ENCODE assay signal across 7 cellular contexts in the genomic region with DNA sequence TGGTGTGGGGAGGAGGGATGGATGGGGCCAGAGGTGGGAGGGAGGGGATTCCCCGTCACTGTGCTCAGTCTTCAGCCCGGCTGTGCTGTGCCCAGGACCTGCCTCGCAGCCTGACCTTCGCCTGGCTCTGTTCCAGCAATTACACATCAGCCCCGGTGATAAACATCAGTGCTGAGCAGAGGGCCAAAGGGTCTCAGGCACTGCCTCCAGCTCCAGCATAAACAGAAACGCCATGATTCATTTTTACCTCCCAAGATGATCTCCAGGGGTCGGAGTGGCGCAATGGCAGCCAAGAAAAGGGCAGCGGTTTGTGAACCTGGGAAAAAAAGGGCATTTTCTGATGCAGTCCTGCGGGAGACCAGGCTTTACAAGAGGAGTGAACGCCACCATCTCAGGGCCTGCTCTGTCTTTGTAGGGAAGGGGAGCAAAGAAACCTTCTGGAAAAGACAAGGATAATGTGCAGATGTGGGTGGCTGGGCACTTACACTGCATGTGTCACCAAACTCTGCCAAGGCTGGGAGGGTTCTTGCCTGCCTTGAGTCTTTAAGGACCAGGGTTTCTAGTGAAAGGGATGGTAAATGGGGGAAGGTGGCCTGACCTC. TPM values are rescaled to one million over a fixed set of nuclear protein-coding genes. Genes with fewer than 3 reads are reported as not detected.
DNase-seq lines count a peak whose midpoint lies in the region; ATAC-seq and TF ChIP-seq lines count a peak whose summit lies in the region.

No MANE protein-coding gene starts in this region.

- CTCF ChIA-PET in WTC11 (lab: Charles Lee): interaction anchor here (0.6 to 3.1 kb wide), 3 partner anchors 21 to 30 kb away, joined by 3 to 15 read pairs (median 3); a partner anchor contains a TSS

- H3K4me3 Mint-ChIP-seq in WTC11: no peak overlapping the region

- H3K4me1 ChIP-seq in stomach smooth muscle (ENCODE audit: control insufficient read depth, insufficient read depth, low read length): peaks cover 92% of the 10 kb centered on the region

- peak overlapping the region; percentile 47 to 58 for H3K9ac ChIP-seq in stomach smooth muscle (ENCODE audit: low read length in 2 of 2)

- H3K4me1 Mint-ChIP-seq in WTC11: peaks cover 12% of the 10 kb centered on the region

- POLR2A ChIA-PET in WTC11 (lab: Charles Lee): no interaction called here

- no peaks in the 10 kb centered on the region for H3K9me3 Mint-ChIP-seq in WTC11

- H3K27me3 ChIP-seq in kidney epithelial cell (ENCODE audit: control insufficient read depth, insufficient read depth, low read length): no peaks in the 10 kb centered on the region
- no peaks in the 10 kb centered on the region for H3K27me3 ChIP-seq in stomach smooth muscle (ENCODE audit: control insufficient read depth in 1 of 2, insufficient read depth in 2 of 2, low read length in 2 of 2)

- H3K27me3 Mint-ChIP-seq in WTC11 (ENCODE audit: low read depth): no peaks in the 10 kb centered on the region; the same call in 1 of the 2 replicates

- TF ChIP-seq CTCF in WTC11 (IDR thresholded peaks at IDR 0.05) (no peak), kidney epithelial cell (IDR thresholded peaks at IDR 0.05; ENCODE audit: insufficient read depth, low read length, poor library complexity, severe bottlenecking) (no peak)

- H3K4me3 ChIP-seq in kidney epithelial cell (ENCODE audit: low read depth, low read length): no peak overlapping the region
- peak overlapping the region; percentile 15 to 54 for H3K4me3 ChIP-seq in stomach smooth muscle (ENCODE audit: low read length in 2 of 2)

- H3K9me3 ChIP-seq in stomach smooth muscle (ENCODE audit: control insufficient read depth in 2 of 2, low read length in 2 of 2): no peaks in the 10 kb centered on the region

- H3K27ac Mint-ChIP-seq in WTC11: peak overlapping the region; percentile 45; the same call in 1 of the 2 replicates

- no peaks in the 10 kb centered on the region for H3K36me3 Mint-ChIP-seq in WTC11

- no peak for ATAC-seq in WTC11

- peak overlapping the region; percentile 97 for H3K27ac ChIP-seq in stomach smooth muscle (ENCODE audit: low read length)

- H3K36me3 ChIP-seq in kidney epithelial cell (ENCODE audit: control insufficient read depth, insufficient read depth, low read length): no peaks in the 10 kb centered on the region
- H3K36me3 ChIP-seq in stomach smooth muscle (ENCODE audit: control insufficient read depth in 2 of 2, insufficient read depth in 2 of 2, low read length in 2 of 2): peaks cover 11 to 12% of the 10 kb centered on the region in 2 donors

- DNase-seq in HT1080 (ENCODE audit: low read depth) (peak; percentile 75), WTC11 (ENCODE audit: low spot score) (no peak), kidney epithelial cell (ENCODE audit: low read depth) (peak; percentile 71), GF-D8 (lab: John Stamatoyannopoulos, UW) (no peak), SKM-1 treated with dmso at 0.1 percent for 144 hours (lab: John Stamatoyannopoulos, UW; ENCODE audit: unreplicated experiment) (no peak)
- no peak for DNase-seq in effector CD8-positive, alpha-beta T cell (lab: John Stamatoyannopoulos, UW)

TF ChIP-seq in WTC11, 78 proteins besides CTCF, POLR2A, EP300 and RAD21:
- TF ChIP-seq, protein P1, sequence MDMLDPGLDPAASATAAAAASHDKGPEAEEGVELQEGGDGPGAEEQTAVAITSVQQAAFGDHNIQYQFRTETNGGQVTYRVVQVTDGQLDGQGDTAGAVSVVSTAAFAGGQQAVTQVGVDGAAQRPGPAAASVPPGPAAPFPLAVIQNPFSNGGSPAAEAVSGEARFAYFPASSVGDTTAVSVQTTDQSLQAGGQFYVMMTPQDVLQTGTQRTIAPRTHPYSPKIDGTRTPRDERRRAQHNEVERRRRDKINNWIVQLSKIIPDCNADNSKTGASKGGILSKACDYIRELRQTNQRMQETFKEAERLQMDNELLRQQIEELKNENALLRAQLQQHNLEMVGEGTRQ (CRISPR knock-in tag; IDR thresholded peaks at IDR 0.05): no peak
- no peak for TF ChIP-seq NFATC4 (CRISPR knock-in tag; IDR thresholded peaks at IDR 0.05)

RNA-seq across cellular contexts. Expression of a gene that starts 28.1 kb away (rescaled TPM):
- 7.0 and 10.9 TPM in 2 replicates for total RNA-seq in HT1080 (2014; rRNA removed; shearing (Covaris generic))
- 11.8 and 15.2 TPM in 2 replicates for polyA plus RNA-seq in HT1080 (2015; cell fraction: cytosol; rRNA removed)
- polyA plus RNA-seq in HT1080 (2015; cell fraction: nucleus; rRNA removed): 7.6 and 9.6 TPM in 2 replicates
- total RNA-seq in WTC11 (2021) (6.3 to 9.9 TPM (median 8.1 TPM) in 3 replicates), kidney epithelial cell (22.6 and 30.0 TPM in 2 replicates)

RNA-seq across cellular contexts. Expression of a gene that starts 29.6 kb away (rescaled TPM):
- not detected in 2 replicates for total RNA-seq in HT1080 (2014; rRNA removed; shearing (Covaris generic))
- polyA plus RNA-seq in HT1080 (2015; cell fraction: cytosol; rRNA removed): 0.03 TPM in 1 of 2 replicates, not detected in the other
- polyA plus RNA-seq in HT1080 (2015; cell fraction: nucleus; rRNA removed): not detected in 2 replicates
- total RNA-seq in WTC11 (2021): 1.5 to 1.9 TPM (median 1.6 TPM) in 3 replicates
- total RNA-seq in kidney epithelial cell: under 0.01 and 0.07 TPM in 2 replicates

RNA-seq across cellular contexts. Expression of a gene that starts 38.6 kb away (rescaled TPM):
- total RNA-seq in HT1080 (2014; rRNA removed; shearing (Covaris generic)): 99.3 and 101 TPM in 2 replicates
- 72.9 and 77.2 TPM in 2 replicates for polyA plus RNA-seq in HT1080 (2015; cell fraction: cytosol; rRNA removed)
- polyA plus RNA-seq in HT1080 (2015; cell fraction: nucleus; rRNA removed): 58.3 and 66.5 TPM in 2 replicates
- total RNA-seq in WTC11 (2021): 50.3 to 56.1 TPM (median 51.2 TPM) in 3 replicates
- total RNA-seq in kidney epithelial cell: 41.2 and 47.2 TPM in 2 replicates

Comparison
In these comparisons a context has a peak if more than half of its experiments do, and no peak if none do; other contexts are left out.
1. DNase-seq: peak in HT1080 (single experiment) and kidney epithelial cell (single experiment); none in WTC11 (single experiment), GF-D8 (single experiment), SKM-1 treated with dmso at 0.1 percent for 144 hours (single experiment) and effector CD8-positive, alpha-beta T cell (single experiment).